Comparison of ENCODE assay signal across 9 cellular contexts in genomic region chr19:58097349-58097748, GRCh38. TPM values are rescaled to one million over a fixed set of nuclear protein-coding genes. Genes with fewer than 3 reads are reported as not detected.
DNase-seq lines count a peak whose midpoint lies in the region; ATAC-seq and TF ChIP-seq lines count a peak whose summit lies in the region.
"Had no signal": no experiment of that assay in that cellular context is flagged by ENCODE, and none has a peak within 500 bp of the region (broad histone marks: within the 10 kb centered on the region; RNA-seq: fewer than 3 reads in every experiment).

No MANE protein-coding gene starts in this region.

- TF ChIP-seq CTCF in cardiac muscle cell (IDR thresholded peaks at IDR 0.05; ENCODE audit: low read depth, low read length): no peak
- TF ChIP-seq CTCF in colonic mucosa (IDR thresholded peaks at IDR 0.05): no peak
- TF ChIP-seq CTCF in upper lobe of left lung (IDR thresholded peaks at IDR 0.05): no peak

- 45% methylated on average over 6 to 8 of the region's 8 CpGs for WGBS in upper lobe of left lung, 2 donors

- H3K9me3 ChIP-seq in cardiac muscle cell (ENCODE audit: low read depth): no peaks in the 10 kb centered on the region
- no peaks in the 10 kb centered on the region for H3K9me3 ChIP-seq in colonic mucosa
- peaks cover 0 to 31% of the 10 kb centered on the region in 2 donors for H3K9me3 ChIP-seq in muscle layer of duodenum (ENCODE audit: control insufficient read depth in 1 of 2, low read length in 2 of 2)
- H3K9me3 ChIP-seq in upper lobe of left lung: peaks cover 0 to 37% (median 29%) of the 10 kb centered on the region in 4 donors

- no peaks in the 10 kb centered on the region for H3K27me3 ChIP-seq in cardiac muscle cell
- no peaks in the 10 kb centered on the region for H3K27me3 ChIP-seq in colonic mucosa
- H3K27me3 ChIP-seq in muscle layer of duodenum (ENCODE audit: low read depth, low read length): no peaks in the 10 kb centered on the region
- H3K27me3 ChIP-seq in upper lobe of left lung: no peaks in the 10 kb centered on the region
- H3K27me3 ChIP-seq: MG63 had no signal

- H3K36me3 ChIP-seq in cardiac muscle cell: no peaks in the 10 kb centered on the region
- no peaks in the 10 kb centered on the region for H3K36me3 ChIP-seq in colonic mucosa
- peaks cover 2 to 26% of the 10 kb centered on the region in 2 donors for H3K36me3 ChIP-seq in muscle layer of duodenum (ENCODE audit: control insufficient read depth in 1 of 2, insufficient read depth in 2 of 2, low read length in 2 of 2)
- no peaks in the 10 kb centered on the region for H3K36me3 ChIP-seq in upper lobe of left lung
- H3K36me3 ChIP-seq: MG63 had no signal

- no peak for DNase-seq in cardiac muscle cell (ENCODE audit: low read depth in 1 of 2, low spot score in 1 of 2)
- DNase-seq in Right ventricle myocardium superior: no peak
- no peak for DNase-seq in colonic mucosa
- no peak for DNase-seq in upper lobe of left lung
- DNase-seq in NOMO-1 treated with DMSO at 0.1 percent for 48 hours (lab: John Stamatoyannopoulos, UW; ENCODE audit: unreplicated experiment): no peak
- no peak for DNase-seq in HK-2 (ENCODE audit: unreplicated experiment)

- no peak for TF ChIP-seq POLR2A in upper lobe of left lung (IDR thresholded peaks at IDR 0.05)

- intact Hi-C loops in Right ventricle myocardium superior (cut with DNase I): no loop called here
- intact Hi-C loops in colonic mucosa (cut with DNase I): no loop called here

- ATAC-seq in Right ventricle myocardium superior (ENCODE audit: poor library complexity): no peak
- ATAC-seq in upper lobe of left lung (ENCODE audit: low FRiP score in 2 of 2): no peak
- ATAC-seq in HG03354 (IDR thresholded peaks at IDR 0.05; ENCODE audit: poor library complexity, severe bottlenecking, unreplicated experiment): no peak

- no peak overlapping the region for H3K27ac ChIP-seq in cardiac muscle cell
- no peak overlapping the region for H3K27ac ChIP-seq in colonic mucosa
- H3K27ac ChIP-seq in muscle layer of duodenum (ENCODE audit: low read length): no peak overlapping the region
- peak overlapping the region; percentile 94 to 100 (median 97) for H3K27ac ChIP-seq in upper lobe of left lung

- H3K9ac ChIP-seq in colonic mucosa (ENCODE audit: low read depth in 2 of 2, low read length in 2 of 2): peak overlapping the region; percentile 51 to 52

- H3K4me3 ChIP-seq in cardiac muscle cell (peak overlapping the region; percentile 69), colonic mucosa (peak overlapping the region; percentile 90), muscle layer of duodenum (ENCODE audit: low read depth in 1 of 2, low read length in 2 of 2) (peak overlapping the region; percentile 59 to 98), upper lobe of left lung (peak overlapping the region; percentile 45 to 99 (median 91))

- TF ChIP-seq EP300 in upper lobe of left lung (IDR thresholded peaks at IDR 0.05): no peak

- H3K4me1 ChIP-seq in cardiac muscle cell (ENCODE audit: low read depth) (no peaks in the 10 kb centered on the region), colonic mucosa (no peaks in the 10 kb centered on the region), muscle layer of duodenum (ENCODE audit: control insufficient read depth in 1 of 2, insufficient read depth in 2 of 2, low read length in 2 of 2) (peaks cover 4 to 15% of the 10 kb centered on the region in 2 donors), upper lobe of left lung (peaks cover 6 to 16% (median 10%) of the 10 kb centered on the region in 4 donors)

RNA-seq across cellular contexts. Expression of gene ZSCAN18, which starts 0.7 kb away (rescaled TPM):
- total RNA-seq in cardiac muscle cell: 173 and 243 TPM in 2 replicates
- polyA plus RNA-seq in cardiac muscle cell: 127 and 191 TPM in 2 replicates
- total RNA-seq in Right ventricle myocardium superior: 60.5 TPM
- 10 to 100 TPM; 17.1 to 22.9 TPM for total RNA-seq in colonic mucosa
- total RNA-seq in upper lobe of left lung: 100 to 1,000 TPM in 2 of 6 donors, 10 to 100 TPM in 4; 30.6 to 116 (median 74.1) TPM

RNA-seq across cellular contexts. Expression of gene ZNF135, which starts 38.3 kb away (rescaled TPM):
- 11.7 and 14.0 TPM in 2 replicates for total RNA-seq in cardiac muscle cell
- polyA plus RNA-seq in cardiac muscle cell: 10.2 and 11.2 TPM in 2 replicates
- total RNA-seq in Right ventricle myocardium superior: 3.4 TPM
- 1 to 10 TPM; 1.1 to 1.4 TPM for total RNA-seq in colonic mucosa
- 10 to 100 TPM in 1 of 6 donors, 1 to 10 TPM in 5; 1.7 to 11.5 (median 3.4) TPM for total RNA-seq in upper lobe of left lung

RNA-seq across cellular contexts. Expression of gene ZNF329, which starts 53.2 kb away (rescaled TPM):
- total RNA-seq in cardiac muscle cell (27.8 and 29.6 TPM in 2 replicates), Right ventricle myocardium superior (6.5 TPM), colonic mucosa (1 to 10 TPM; 3.9 to 5.9 TPM), upper lobe of left lung (10 to 100 TPM in 1 of 6 donors, 1 to 10 TPM in 5; 4.9 to 18.4 (median 7.1) TPM)
- 5.2 and 12.8 TPM in 2 replicates for polyA plus RNA-seq in cardiac muscle cell

Comparison
In these comparisons a context has a peak if more than half of its experiments do, and no peak if none do; other contexts are left out.
1. H3K27ac ChIP-seq: peak in upper lobe of left lung (4 of 4); none in cardiac muscle cell (single experiment), colonic mucosa (single experiment) and muscle layer of duodenum (single experiment).
2. Peak in every context shown above with its lines, with median percentiles within 50 percentile points of each other: H3K4me3 ChIP-seq.